20 cellular contexts compared by ENCODE assay signal in the genomic region with DNA sequence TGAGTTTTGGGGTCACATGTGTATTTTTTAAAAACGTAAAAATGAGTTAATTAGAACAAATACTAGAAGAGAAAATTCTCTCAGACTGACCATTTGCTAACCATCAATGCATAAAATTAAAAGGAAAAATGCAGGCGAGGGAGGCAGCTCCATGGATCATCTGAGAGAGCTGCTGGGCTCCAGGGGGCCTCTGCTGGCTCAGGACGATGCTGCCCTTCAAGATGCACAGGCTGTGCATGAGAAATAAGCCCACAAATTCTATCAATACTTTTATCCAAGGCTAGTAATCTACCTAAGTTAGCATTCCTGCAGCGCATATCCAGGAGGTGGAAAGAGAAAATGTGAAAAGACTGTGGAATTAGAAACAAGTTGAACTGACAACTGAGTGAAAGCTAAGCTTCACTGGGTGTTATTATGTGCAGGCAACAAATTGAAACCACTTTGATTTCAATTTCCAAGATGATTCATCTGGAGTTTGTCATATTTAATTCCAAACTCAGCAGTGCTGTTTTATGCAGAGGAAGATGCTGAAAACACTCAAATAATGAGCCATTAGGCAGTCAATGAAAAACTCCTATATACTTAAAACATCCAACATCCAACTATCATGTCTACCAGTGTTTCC.
"Had no signal": no experiment of that assay in that cellular context is flagged by ENCODE, and none has a peak within 500 bp of the region (broad histone marks: within the 10 kb centered on the region; RNA-seq: fewer than 3 reads in every experiment).

No MANE protein-coding gene starts in this region.

- ATAC-seq: activated CD4-positive, CD25-positive, alpha-beta regulatory T cell treated with anti-CD3 and anti-CD28 coated beads, Interleukin-2, amount 50 U/mL, for 24 hours; activated CD8-positive, alpha-beta memory T cell treated with anti-CD3 and anti-CD28 coated beads, Interleukin-2, amount 10 ng/mL, durations not matched to agents 7 days and 5 days had no signal

- H3K4me3 ChIP-seq: breast epithelium, right atrium auricular region, skin epidermis, transverse colon had no signal

- H3K27me3 ChIP-seq: breast epithelium, right atrium auricular region, transverse colon had no signal

- H3K4me3 Mint-ChIP-seq: activated CD8-positive, alpha-beta memory T cell treated with anti-CD3 and anti-CD28 coated beads, Interleukin-2, amount 10 ng/mL, durations not matched to agents 7 days and 5 days; memory B cell; nephron had no signal

- H3K9me3 Mint-ChIP-seq: memory B cell had no signal

- H3K27ac Mint-ChIP-seq: memory B cell, nephron had no signal

- H3K27me3 Mint-ChIP-seq: activated CD8-positive, alpha-beta memory T cell treated with anti-CD3 and anti-CD28 coated beads, Interleukin-2, amount 10 ng/mL, durations not matched to agents 7 days and 5 days; activated naive CD4-positive, alpha-beta T cell treated with anti-CD3 and anti-CD28 coated beads, Interleukin-2, amount 50 U/mL, for 24 hours; memory B cell had no signal

- DNase-seq: activated CD4-positive, alpha-beta T cell treated with anti-CD3 and anti-CD28 coated beads, Interleukin-2, amount 50 U/mL, for 4 hours; activated CD8-positive, alpha-beta memory T cell treated with anti-CD3 and anti-CD28 coated beads, Interleukin-2, amount 10 ng/mL, durations not matched to agents 7 days and 5 days; activated T-cell treated with anti-CD3 and anti-CD28 coated beads, Interleukin-2, amount 50 U/mL, for 1 hour; dermis blood vessel endothelial cell; erythroblast; hippocampal formation; kidney glomerular epithelial cell; left ventricle myocardium superior; occipital lobe; stimulated activated CD4-positive, alpha-beta T cell treated with anti-CD3 and anti-CD28 coated beads, Interleukin-15, amount 100 ng/mL, for 24 hours; stimulated activated CD4-positive, alpha-beta T cell treated with anti-CD3 and anti-CD28 coated beads, Interleukin-4, amount 100 ng/mL, for 1 hour; substantia nigra; transverse colon had no signal

- H3K36me3 ChIP-seq: breast epithelium, transverse colon had no signal

- H3K27ac ChIP-seq: breast epithelium, right atrium auricular region, skin epidermis, transverse colon had no signal

- H3K4me1 ChIP-seq: breast epithelium, right atrium auricular region, transverse colon had no signal

- H3K4me1 Mint-ChIP-seq: memory B cell had no signal

- H3K9me3 ChIP-seq: breast epithelium, right atrium auricular region, transverse colon had no signal
